ENCODE assay signal across 8 cellular contexts in the genomic region with DNA sequence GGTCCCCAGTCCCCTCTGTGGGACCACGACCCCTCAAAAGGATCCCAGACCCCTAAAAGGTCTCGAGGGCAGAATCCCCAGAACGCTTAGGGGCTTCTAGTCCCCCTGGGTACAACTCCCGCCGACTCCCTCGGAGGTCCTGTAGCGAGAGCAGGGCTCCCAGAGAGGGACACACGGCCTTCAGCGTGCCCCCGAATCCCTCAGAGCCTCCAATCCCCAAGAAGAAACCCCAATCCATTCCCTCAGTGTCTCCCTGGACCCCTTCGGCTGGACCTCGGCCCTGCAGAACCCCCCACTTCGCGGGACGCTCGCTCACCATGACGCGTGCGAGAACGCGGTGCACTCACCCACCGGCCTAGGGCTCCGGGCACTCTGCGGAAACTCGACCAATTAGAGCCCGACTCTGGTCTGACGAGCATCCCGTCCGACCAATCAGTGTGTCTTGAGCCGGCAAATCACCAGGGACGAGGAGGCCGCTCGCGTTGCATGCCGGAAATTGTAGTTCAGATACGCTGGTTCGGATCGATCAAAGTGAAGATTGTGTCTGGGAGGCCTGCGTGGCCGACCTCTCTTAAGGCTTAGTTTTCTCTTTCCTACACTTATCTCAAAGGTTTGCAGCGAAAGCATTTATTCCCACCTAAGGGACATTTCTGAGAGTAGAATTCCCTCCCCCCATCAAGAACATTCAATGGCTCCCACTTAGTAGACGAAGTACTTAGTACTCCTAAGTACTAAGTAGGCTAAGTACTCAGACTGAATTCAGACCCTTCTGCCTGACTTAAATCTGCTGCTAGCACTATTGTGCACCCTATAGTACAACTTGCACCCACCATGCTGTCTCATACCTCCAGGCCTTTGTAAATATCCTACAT. TPM values are rescaled to one million over a fixed set of nuclear protein-coding genes. Genes with fewer than 3 reads are reported as not detected.
DNase-seq lines count a peak whose midpoint lies in the region; ATAC-seq, FAIRE-seq and TF ChIP-seq lines count a peak whose summit lies in the region.

A gene (minus strand): TSS at position 369 of the 872 bp plus-strand sequence. CDS start 50 bp downstream, at position 319.

- no peak for TF ChIP-seq EP300 in HepG2 (IDR thresholded peaks at IDR 0.05; ENCODE audit: low read depth in 2 of 2, low read length in 2 of 2)
- 0 out of 2 replicates have a peak, but pooled peaks have one; percentile 24 for TF ChIP-seq EP300 in HepG2 (CRISPR knock-in tag; IDR thresholded peaks at IDR 0.05; ENCODE audit: borderline replicate concordance)

- H3K4me2 ChIP-seq in HepG2 (ENCODE audit: low read depth, low read length): peak within 1 kb of the TSS; percentile 99

- in situ Hi-C loops in HepG2 (cut with HindIII; ENCODE audit: extremely low pct_ligation_motif_present, low pct_unique_long_range_greater_than_20kb): loop anchor here (5.0 kb wide), 1 partner anchor 86 kb away; no protein-coding TSS in a partner anchor

- peak; percentile 98 for DNase-seq in CD1c-positive myeloid dendritic cell (ENCODE audit: extremely low spot score)
- peak; percentile 95 for DNase-seq in NCI-H774 (lab: John Stamatoyannopoulos, UW)
- DNase-seq in activated CD4-positive, alpha-beta T cell treated with anti-CD3 and anti-CD28 coated beads, Interleukin-2, amount 50 U/mL, for 24 hours (ENCODE audit: low read depth in 1 of 2, low spot score in 1 of 2): peak; percentile 81 to 97
- DNase-seq in dermis microvascular lymphatic vessel endothelial cell (ENCODE audit: low read depth in 2 of 2): peak; percentile 98
- DNase-seq in HepG2 (ENCODE audit: low spot score): peak; percentile 96
- peak; percentile 94 to 95 for DNase-seq in stimulated activated CD4-positive, alpha-beta T cell treated with anti-CD3 and anti-CD28 coated beads, Interleukin-2, amount 100 ng/mL, for 48 hours

- H3K27me3 ChIP-seq in HepG2 (ENCODE audit: control insufficient read depth in 1 of 2, insufficient read depth in 2 of 2, low read length in 2 of 2): no peaks in the 10 kb centered on the region

- no peaks in the 10 kb centered on the region for H4K20me1 ChIP-seq in HepG2 (ENCODE audit: insufficient read depth, low read length)

- WGBS in HepG2 (ENCODE audit: low lambda C conversion rate): 8% methylated on average over 10 of the region's 42 CpGs

- ATAC-seq in GM19397 (IDR thresholded peaks at IDR 0.05; ENCODE audit: unreplicated experiment) (peak; percentile 99), HG03565 (IDR thresholded peaks at IDR 0.05; ENCODE audit: unreplicated experiment) (peak; percentile 94), HepG2 (peak; percentile 99)

- H3K9ac ChIP-seq in HepG2 (ENCODE audit: insufficient read depth, low read depth, low read length): peak within 1 kb of the TSS; percentile 90

- intact Hi-C loops in HepG2 (cut with micrococcal nuclease; ENCODE audit: unreplicated experiment): loop anchor here (2.0 to 5.0 kb wide), 4 partner anchors 34 to 86 kb away; a partner anchor contains a TSS

- peak within 1 kb of the TSS; percentile 38 for H2AFZ ChIP-seq in HepG2 (ENCODE audit: low read length)

- peaks cover 14% of the 10 kb centered on the region for H3K4me1 ChIP-seq in HepG2 (ENCODE audit: insufficient read depth, low read length)

- no TSS peak for BruUV-seq in HepG2 (replicated peaks; lab: Mats Ljungman, UMichigan)

- no peak for TF ChIP-seq CTCF in HepG2 (CRISPR knock-in tag; IDR thresholded peaks at IDR 0.05)

- peak; percentile 8; the same call in 1 of the 2 replicates for TF ChIP-seq RAD21 in HepG2 (CRISPR knock-in tag; IDR thresholded peaks at IDR 0.05)

- POLR2A ChIA-PET in HepG2 (lab: Yijun Ruan, JAX): no interaction called here

- peak within 1 kb of the TSS; percentile 67 to 80 (median 70) for H3K4me3 ChIP-seq in HepG2 (replicated peaks in 1 of 3; ENCODE audit: insufficient read depth in 1 of 3, low read depth in 2 of 3, low read length in 3 of 3)

- TF ChIP-seq POLR2A in HepG2 (IDR thresholded peaks at IDR 0.05; ENCODE audit: insufficient read depth in 1 of 2, low read depth in 2 of 2, low read length in 2 of 2): peak; percentile 75 to 91

- H3K9me3 ChIP-seq in HepG2 (ENCODE audit: low read length): no peaks in the 10 kb centered on the region

- H3K79me2 ChIP-seq in HepG2 (ENCODE audit: insufficient read depth, low read length): peaks cover 5% of the 10 kb centered on the region

- peak; percentile 98 for FAIRE-seq in HepG2 (lab: Jason Lieb, UNC)

- peak within 1 kb of the TSS; percentile 66 for H3K27ac ChIP-seq in HepG2 (ENCODE audit: extremely low read length, insufficient read depth, low read length)

- H3K36me3 ChIP-seq in HepG2 (replicated peaks in 1 of 2; ENCODE audit: control insufficient read depth in 1 of 2, insufficient read depth in 2 of 2, low read length in 2 of 2): no peaks in the 10 kb centered on the region

- CTCF ChIA-PET in HepG2 (lab: Yijun Ruan, JAX; ENCODE audit: low intra/inter-chr PET ratio, low total read pairs): interaction anchor here (1.3 to 2.4 kb wide), 2 partner anchors 25 to 85 kb away, joined by 4 to 31 read pairs; no protein-coding TSS in a partner anchor

TF ChIP-seq in HepG2, 621 proteins besides CTCF, POLR2A, EP300 and RAD21 (continues in another document):
- TF ChIP-seq PHF5A (CRISPR knock-in tag; IDR thresholded peaks at IDR 0.05; ENCODE audit: low read depth, unreplicated experiment) (no peak), NR2F1 (CRISPR knock-in tag; IDR thresholded peaks at IDR 0.05) (no peak), KMT2B (CRISPR knock-in tag; IDR thresholded peaks at IDR 0.05) (peak; percentile 72; the same call in 1 of the 2 replicates), GTF2F1 (IDR thresholded peaks at IDR 0.05; ENCODE audit: low read length) (no peak), PITX1 (CRISPR knock-in tag; IDR thresholded peaks at IDR 0.05) (peak; percentile 14; the same call in 1 of the 2 replicates), MEIS1 (CRISPR knock-in tag; IDR thresholded peaks at IDR 0.05; ENCODE audit: borderline replicate concordance) (0 out of 2 replicates have a peak, but pooled peaks have one; percentile 5), POLR2G (IDR thresholded peaks at IDR 0.05; ENCODE audit: low read depth, low read length) (peak; percentile 91), BHLHE40 (IDR thresholded peaks at IDR 0.05; ENCODE audit: low read length) (peak; percentile 31; the same call in 1 of the 2 replicates)
- TF ChIP-seq, protein P1, sequence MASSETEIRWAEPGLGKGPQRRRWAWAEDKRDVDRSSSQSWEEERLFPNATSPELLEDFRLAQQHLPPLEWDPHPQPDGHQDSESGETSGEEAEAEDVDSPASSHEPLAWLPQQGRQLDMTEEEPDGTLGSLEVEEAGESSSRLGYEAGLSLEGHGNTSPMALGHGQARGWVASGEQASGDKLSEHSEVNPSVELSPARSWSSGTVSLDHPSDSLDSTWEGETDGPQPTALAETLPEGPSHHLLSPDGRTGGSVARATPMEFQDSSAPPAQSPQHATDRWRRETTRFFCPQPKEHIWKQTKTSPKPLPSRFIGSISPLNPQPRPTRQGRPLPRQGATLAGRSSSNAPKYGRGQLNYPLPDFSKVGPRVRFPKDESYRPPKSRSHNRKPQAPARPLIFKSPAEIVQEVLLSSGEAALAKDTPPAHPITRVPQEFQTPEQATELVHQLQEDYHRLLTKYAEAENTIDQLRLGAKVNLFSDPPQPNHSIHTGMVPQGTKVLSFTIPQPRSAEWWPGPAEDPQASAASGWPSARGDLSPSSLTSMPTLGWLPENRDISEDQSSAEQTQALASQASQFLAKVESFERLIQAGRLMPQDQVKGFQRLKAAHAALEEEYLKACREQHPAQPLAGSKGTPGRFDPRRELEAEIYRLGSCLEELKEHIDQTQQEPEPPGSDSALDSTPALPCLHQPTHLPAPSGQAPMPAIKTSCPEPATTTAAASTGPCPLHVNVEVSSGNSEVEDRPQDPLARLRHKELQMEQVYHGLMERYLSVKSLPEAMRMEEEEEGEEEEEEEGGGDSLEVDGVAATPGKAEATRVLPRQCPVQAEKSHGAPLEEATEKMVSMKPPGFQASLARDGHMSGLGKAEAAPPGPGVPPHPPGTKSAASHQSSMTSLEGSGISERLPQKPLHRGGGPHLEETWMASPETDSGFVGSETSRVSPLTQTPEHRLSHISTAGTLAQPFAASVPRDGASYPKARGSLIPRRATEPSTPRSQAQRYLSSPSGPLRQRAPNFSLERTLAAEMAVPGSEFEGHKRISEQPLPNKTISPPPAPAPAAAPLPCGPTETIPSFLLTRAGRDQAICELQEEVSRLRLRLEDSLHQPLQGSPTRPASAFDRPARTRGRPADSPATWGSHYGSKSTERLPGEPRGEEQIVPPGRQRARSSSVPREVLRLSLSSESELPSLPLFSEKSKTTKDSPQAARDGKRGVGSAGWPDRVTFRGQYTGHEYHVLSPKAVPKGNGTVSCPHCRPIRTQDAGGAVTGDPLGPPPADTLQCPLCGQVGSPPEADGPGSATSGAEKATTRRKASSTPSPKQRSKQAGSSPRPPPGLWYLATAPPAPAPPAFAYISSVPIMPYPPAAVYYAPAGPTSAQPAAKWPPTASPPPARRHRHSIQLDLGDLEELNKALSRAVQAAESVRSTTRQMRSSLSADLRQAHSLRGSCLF (CRISPR knock-in tag; IDR thresholded peaks at IDR 0.05; ENCODE audit: borderline replicate concordance): no peak

RNA-seq across cellular contexts. Expression of the gene that starts here (rescaled TPM):
- total RNA-seq in dermis microvascular lymphatic vessel endothelial cell (11.3 and 20.5 TPM in 2 replicates), HepG2 (2016; rRNA removed; fragmentation: Illumina TruSeq; extraction: Trizol) (10.3 and 25.9 TPM in 2 replicates)
- total RNA-seq in HepG2 (2016; cell fraction: cytosol; rRNA removed; fragmentation: Illumina TruSeq; extraction: Trizol; ENCODE audit: low read depth): 8.7 and 12.1 TPM in 2 replicates
- 7.7 and 28.3 TPM in 2 replicates for total RNA-seq in HepG2 (2016; cell fraction: insoluble cytoplasmic fraction; rRNA removed; fragmentation: Illumina TruSeq; extraction: Trizol)
- total RNA-seq in HepG2 (2016; cell fraction: membrane; rRNA removed; fragmentation: Illumina TruSeq; extraction: Trizol): 7.4 and 8.8 TPM in 2 replicates
- total RNA-seq in HepG2 (2016; cell fraction: nucleus; rRNA removed; fragmentation: Illumina TruSeq; extraction: Trizol): 36.6 and 39.6 TPM in 2 replicates
- 31.4 and 42.7 TPM in 2 replicates for polyA plus RNA-seq in HepG2 (2011; rRNA removed)
- 22.8 and 35.4 TPM in 2 replicates for polyA plus RNA-seq in HepG2 (2011; cell fraction: cytosol; rRNA removed)
- polyA plus RNA-seq in HepG2 (2011; cell fraction: nucleus; rRNA removed): 190 and 235 TPM in 2 replicates
- polyA plus RNA-seq in HepG2 (2012): 15.9 and 23.9 TPM in 2 replicates
- 6.6 and 8.6 TPM in 2 replicates for polyA plus RNA-seq in HepG2 (2016; cell fraction: cytosol; fragmentation: Illumina TruSeq; extraction: Trizol; ENCODE audit: low read depth)
- 8.4 and 9.9 TPM in 2 replicates for polyA plus RNA-seq in HepG2 (2016; cell fraction: insoluble cytoplasmic fraction; fragmentation: Illumina TruSeq; extraction: Trizol; ENCODE audit: low read depth)
- polyA plus RNA-seq in HepG2 (2016; cell fraction: membrane; fragmentation: Illumina TruSeq; extraction: Trizol; ENCODE audit: low read depth): 8.4 and 9.5 TPM in 2 replicates
- polyA plus RNA-seq in HepG2 (2016; cell fraction: nucleus; fragmentation: Illumina TruSeq; extraction: Trizol; ENCODE audit: insufficient read depth, low read depth): 56.7 and 60.0 TPM in 2 replicates
- polyA minus RNA-seq in HepG2 (2011; rRNA and poly(A)+ RNA removed; ENCODE audit: low replicate concordance): 88.8 and 105 TPM in 2 replicates
- polyA minus RNA-seq in HepG2 (2011; cell fraction: cytosol; rRNA and poly(A)+ RNA removed): 24.3 and 32.2 TPM in 2 replicates
- polyA minus RNA-seq in HepG2 (2011; cell fraction: nucleus; rRNA and poly(A)+ RNA removed): 57.3 and 75.8 TPM in 2 replicates

Comparison
In these comparisons a context has a peak if more than half of its experiments do, and no peak if none do; other contexts are left out.
1. Peak in every context shown above with its lines: DNase-seq, ATAC-seq, H3K4me3 ChIP-seq and H3K27ac ChIP-seq.